Comparison of ENCODE assay signal across 11 cellular contexts in the genomic region with DNA sequence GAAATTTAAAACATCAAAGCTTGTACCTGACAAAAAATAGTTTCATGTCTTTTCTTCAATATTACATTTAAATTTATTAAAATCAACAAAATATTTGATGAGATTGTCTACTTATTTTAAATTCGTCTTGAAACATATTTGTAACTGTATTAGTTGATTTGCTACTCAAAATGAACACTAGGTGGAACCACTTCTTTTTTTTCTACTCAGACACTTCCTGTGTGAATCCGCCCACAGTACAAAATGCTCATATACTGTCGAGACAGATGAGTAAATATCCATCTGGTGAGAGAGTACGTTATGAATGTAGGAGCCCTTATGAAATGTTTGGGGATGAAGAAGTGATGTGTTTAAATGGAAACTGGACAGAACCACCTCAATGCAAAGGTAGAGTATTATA. TPM values are rescaled to one million over a fixed set of nuclear protein-coding genes. Genes with fewer than 3 reads are reported as not detected.
DNase-seq lines count a peak whose midpoint lies in the region; ATAC-seq, FAIRE-seq and TF ChIP-seq lines count a peak whose summit lies in the region.
"Not testable (repeated sequence)": the region's sequence is repeated elsewhere in the genome, so short reads cannot be mapped to it uniquely, and the experiment has no call there.
"Had no signal": no experiment of that assay in that cellular context is flagged by ENCODE, and none has a peak within 500 bp of the region (broad histone marks: within the 10 kb centered on the region; RNA-seq: fewer than 3 reads in every experiment).

No MANE protein-coding gene starts in this region.

- H3K27ac Mint-ChIP-seq in progenitor cell of endocrine pancreas: not testable (repeated sequence)

- H3K4me2 ChIP-seq in OCI-LY1 (ENCODE audit: low read length): not testable (repeated sequence)

- H3K9ac ChIP-seq in OCI-LY1 (ENCODE audit: low read length): not testable (repeated sequence)

- not testable (repeated sequence) for H3K9me2 ChIP-seq in OCI-LY1 (ENCODE audit: low read depth, low read length)

- H3K9me3 Mint-ChIP-seq in progenitor cell of endocrine pancreas (ENCODE audit: low read depth): not testable (repeated sequence)

- DNase-seq in COLO829 (ENCODE audit: low spot score) (peak; percentile 61), MV-4-11 (lab: John Stamatoyannopoulos, UW) (peak; percentile 46), amniotic stem cell (lab: John Stamatoyannopoulos, UW) (peak; percentile 14)
- DNase-seq in frontal cortex (ENCODE audit: low spot score in 2 of 2); progenitor cell of endocrine pancreas (ENCODE audit: low spot score, unreplicated experiment): not testable (repeated sequence)

- H3K79me2 ChIP-seq in OCI-LY1 (ENCODE audit: insufficient read depth, low read length): not testable (repeated sequence)

- H3K27me3 Mint-ChIP-seq in progenitor cell of endocrine pancreas: not testable (repeated sequence)

- not testable (repeated sequence) for H3K4me3 Mint-ChIP-seq in progenitor cell of endocrine pancreas (ENCODE audit: low read depth)

- not testable (repeated sequence) for H2AFZ ChIP-seq in OCI-LY1 (ENCODE audit: low read length)

- not testable (repeated sequence) for H3K9me3 ChIP-seq in OCI-LY1 (ENCODE audit: low read length)

- H3F3A ChIP-seq in OCI-LY1 (ENCODE audit: insufficient read depth, low read length): not testable (repeated sequence)

- not testable (repeated sequence) for H3K27me3 ChIP-seq in OCI-LY1 (ENCODE audit: insufficient read depth, low read length)

- H3K36me3 Mint-ChIP-seq in progenitor cell of endocrine pancreas (ENCODE audit: insufficient read depth): not testable (repeated sequence)

- not testable (repeated sequence) for H3K4me1 Mint-ChIP-seq in progenitor cell of endocrine pancreas (ENCODE audit: low read depth)

- peak; percentile 34; the same call in 1 of the 2 replicates for TF ChIP-seq CTCF in OCI-LY1 (IDR thresholded peaks at IDR 0.05; ENCODE audit: low read length)
- peak; percentile 57 for TF ChIP-seq CTCF in progenitor cell of endocrine pancreas (IDR thresholded peaks at IDR 0.05; ENCODE audit: unreplicated experiment)

- H3K36me3 ChIP-seq in OCI-LY1 (ENCODE audit: insufficient read depth, low read length): not testable (repeated sequence)

- H3K4me1 ChIP-seq in OCI-LY1 (ENCODE audit: insufficient read depth, low read length, severe bottlenecking): not testable (repeated sequence)

- ATAC-seq in GM19324 (IDR thresholded peaks at IDR 0.05; ENCODE audit: low FRiP score, unreplicated experiment): peak; percentile 70
- ATAC-seq in HG02970 (IDR thresholded peaks at IDR 0.05; ENCODE audit: low FRiP score, unreplicated experiment): peak; percentile 71

- peak; percentile 64 for FAIRE-seq in frontal cortex (lab: Jason Lieb, UNC)

- not testable (repeated sequence) for H3K27ac ChIP-seq in OCI-LY1 (ENCODE audit: low read depth, low read length, poor library complexity, severe bottlenecking)

- not testable (repeated sequence) for H3K4me3 ChIP-seq in OCI-LY1 (ENCODE audit: low read depth, low read length, poor library complexity, severe bottlenecking)

- not testable (repeated sequence) for H4K20me1 ChIP-seq in OCI-LY1 (ENCODE audit: insufficient read depth, low read length)

RNA-seq across cellular contexts. Expression of gene CFHR1, which starts 8.3 kb away (rescaled TPM):
- total RNA-seq in frontal cortex (0.41 TPM), progenitor cell of endocrine pancreas (not detected in 2 replicates)
- total RNA-seq: Caco-2 had no signal

RNA-seq across cellular contexts. Expression of gene CFHR3, which starts 53.2 kb away (rescaled TPM):
- total RNA-seq in frontal cortex (not detected), progenitor cell of endocrine pancreas (0.31 and 0.55 TPM in 2 replicates)
- total RNA-seq: Caco-2 had no signal

RNA-seq across cellular contexts. Expression of gene CFHR4, which starts 60.0 kb away (rescaled TPM):
- total RNA-seq in frontal cortex (0.41 TPM), progenitor cell of endocrine pancreas (not detected in 2 replicates)
- total RNA-seq: Caco-2, colonic mucosa, sigmoid colon had no signal
